21 cellular contexts compared by ENCODE assay signal in the genomic region with DNA sequence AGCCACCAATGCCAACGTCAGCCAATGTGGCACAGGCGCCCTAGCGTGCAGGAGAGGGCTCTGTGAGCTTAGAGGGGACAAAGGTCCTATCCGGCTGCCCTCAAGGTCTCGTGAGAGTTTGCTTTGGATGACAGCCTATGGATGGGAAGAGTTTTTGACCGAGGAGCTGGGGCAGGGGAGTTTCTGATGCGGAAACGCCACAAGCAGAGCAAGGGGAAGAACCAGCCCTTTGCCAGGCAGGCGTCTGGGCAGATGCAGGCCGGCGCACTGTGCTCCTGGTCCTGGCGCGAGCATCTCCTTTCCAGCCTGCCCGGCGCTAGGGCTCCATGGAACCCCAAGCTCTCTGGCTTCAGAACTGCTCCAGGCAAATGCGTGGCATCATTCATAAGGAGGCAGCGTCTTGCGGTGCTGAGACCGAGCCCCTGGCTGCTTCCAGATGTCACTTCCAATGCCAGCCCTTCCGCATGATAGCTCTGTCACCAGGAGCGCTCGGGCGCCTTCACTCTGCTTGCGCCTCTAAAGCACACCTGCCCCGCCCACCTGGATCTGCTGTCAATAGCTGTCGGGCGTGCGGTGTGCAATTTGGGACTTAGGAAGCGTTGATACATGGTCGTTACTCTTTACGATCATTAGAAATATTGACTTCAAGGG.
"Had no signal": no experiment of that assay in that cellular context is flagged by ENCODE, and none has a peak within 500 bp of the region (broad histone marks: within the 10 kb centered on the region; RNA-seq: fewer than 3 reads in every experiment).

No MANE protein-coding gene starts in this region.

- H3K4me1 ChIP-seq: lower lobe of right lung, sigmoid colon, thyroid gland, upper lobe of left lung had no signal

- H3K27ac ChIP-seq: dorsolateral prefrontal cortex, lower lobe of right lung, sigmoid colon, thyroid gland, upper lobe of left lung had no signal

- H3K36me3 ChIP-seq: lower lobe of right lung, sigmoid colon, thyroid gland, upper lobe of left lung had no signal

- H3K4me3 ChIP-seq: dorsolateral prefrontal cortex, lower lobe of right lung, mucosa of descending colon, sigmoid colon, thyroid gland, upper lobe of left lung had no signal

- H3K9me3 ChIP-seq: lower lobe of right lung, sigmoid colon, thyroid gland had no signal

- H3K27me3 ChIP-seq: dorsolateral prefrontal cortex, sigmoid colon, thyroid gland, upper lobe of left lung had no signal

- DNase-seq: activated CD4-positive, alpha-beta T cell treated with anti-CD3 and anti-CD28 coated beads for 36 hours; activated CD4-positive, CD25-positive, alpha-beta regulatory T cell; activated CD8-positive, alpha-beta memory T cell treated with anti-CD3 and anti-CD28 coated beads, Interleukin-2, amount 10 ng/mL, durations not matched to agents 7 days and 5 days; activated CD8-positive, alpha-beta T cell treated with anti-CD3 and anti-CD28 coated beads, Interleukin-2, amount 10 ng/mL, durations not matched to agents 7 days and 5 days; activated T-cell treated with anti-CD3 and anti-CD28 coated beads, Interleukin-2, amount 50 U/mL, for 48 hours; anterior cingulate cortex; dorsolateral prefrontal cortex; effector memory CD4-positive, alpha-beta T cell; hypothalamus; kidney glomerular epithelial cell; lower lobe of right lung; sigmoid colon; small intestine; stimulated activated CD4-positive, alpha-beta T cell treated with anti-CD3 and anti-CD28 coated beads, Interleukin-1b, Interleukin-23, amount 100 ng/mL, for 48 hours; stimulated activated CD4-positive, alpha-beta T cell treated with anti-CD3 and anti-CD28 coated beads, Interleukin-4, amount 100 ng/mL, for 4 hours; stimulated activated CD8-positive, alpha-beta memory T cell treated with anti-CD3 and anti-CD28 coated beads, Interleukin-4, amount 100 ng/mL, for 48 hours; stimulated activated naive CD8-positive, alpha-beta T cell treated with anti-CD3 and anti-CD28 coated beads, Interleukin-15, amount 100 ng/mL, for 72 hours; T-helper 1 cell; thyroid gland; upper lobe of left lung had no signal
